ENCODE assay signal across 12 cellular contexts in the genomic region with DNA sequence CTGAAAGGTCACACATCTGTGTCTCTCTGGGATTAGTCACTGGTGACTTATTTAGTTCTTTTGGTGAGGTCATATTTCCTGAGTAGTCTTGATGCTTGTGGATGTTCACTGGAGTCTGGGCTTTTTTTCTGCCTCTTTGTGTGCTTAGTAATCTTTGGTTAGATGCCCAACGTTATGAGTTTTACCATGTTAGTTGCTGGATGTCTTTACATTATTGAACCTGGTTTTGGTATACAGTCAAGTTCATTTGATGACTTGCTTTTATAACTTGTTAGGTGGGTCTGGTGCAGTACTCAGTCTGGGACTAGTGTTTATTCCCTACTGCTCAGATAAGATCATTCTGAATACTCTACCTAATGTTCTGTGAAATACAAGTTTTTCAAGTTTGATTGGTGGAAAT. TPM values are rescaled to one million over a fixed set of nuclear protein-coding genes. Genes with fewer than 3 reads are reported as not detected.
DNase-seq lines count a peak whose midpoint lies in the region; ATAC-seq and TF ChIP-seq lines count a peak whose summit lies in the region.
"Had no signal": no experiment of that assay in that cellular context is flagged by ENCODE, and none has a peak within 500 bp of the region (broad histone marks: within the 10 kb centered on the region; RNA-seq: fewer than 3 reads in every experiment).

No MANE protein-coding gene starts in this region.

- 40% methylated on average over 1 of the region's 1 CpG for WGBS in mammary epithelial cell (ENCODE audit: low coverage, missing lambda C conversion rate)

- H3F3A ChIP-seq in MM.1S (ENCODE audit: insufficient read depth, low read length) = peaks cover 7% of the 10 kb centered on the region; the same call in 1 of the 2 replicates

- no peak overlapping the region for H3K4me3 Mint-ChIP-seq in effector memory CD8-positive, alpha-beta T cell
- H3K4me3 Mint-ChIP-seq: H9 had no signal

- H4K20me1 ChIP-seq in MM.1S (ENCODE audit: insufficient read depth, low read length) = no peaks in the 10 kb centered on the region
- H4K20me1 ChIP-seq in mammary epithelial cell (ENCODE audit: insufficient read depth, low read length) = no peaks in the 10 kb centered on the region
- no peaks in the 10 kb centered on the region for H4K20me1 ChIP-seq in osteoblast (ENCODE audit: insufficient read depth, low read length)

- H3K27ac ChIP-seq in MM.1S (ENCODE audit: low read length) (peak overlapping the region; percentile 46; the same call in 1 of the 2 replicates), mammary epithelial cell (ENCODE audit: insufficient read depth, low read depth, low read length) (no peak overlapping the region), osteoblast (ENCODE audit: low read depth, low read length) (peak overlapping the region; percentile 59)
- H3K27ac ChIP-seq: Peyer's patch, uterus had no signal

- H3K36me3 ChIP-seq in MM.1S (replicated peaks; ENCODE audit: insufficient read depth, low read length) (no peaks in the 10 kb centered on the region; the same call in 1 of the 2 replicates), mammary epithelial cell (ENCODE audit: insufficient read depth, low read length) (no peaks in the 10 kb centered on the region), osteoblast (ENCODE audit: insufficient read depth, low read length) (no peaks in the 10 kb centered on the region)
- H3K36me3 ChIP-seq: Peyer's patch, uterus had no signal

- no peaks in the 10 kb centered on the region for H3K9me2 ChIP-seq in MM.1S (replicated peaks; ENCODE audit: insufficient read depth, low read length)

- peaks cover 10% of the 10 kb centered on the region for H3K4me1 ChIP-seq in MM.1S (ENCODE audit: low read length)
- H3K4me1 ChIP-seq in mammary epithelial cell (ENCODE audit: insufficient read depth, low read length) = peaks cover 7% of the 10 kb centered on the region
- H3K4me1 ChIP-seq in osteoblast (ENCODE audit: insufficient read depth, low read length) = peaks cover 7% of the 10 kb centered on the region
- H3K4me1 ChIP-seq: Peyer's patch, uterus had no signal

- H3K4me1 Mint-ChIP-seq in effector memory CD8-positive, alpha-beta T cell (ENCODE audit: low read depth in 2 of 2) = no peaks in the 10 kb centered on the region

- intact Hi-C loops in mammary epithelial cell (cut with micrococcal nuclease) = no loop called here

- H3K9ac ChIP-seq in MM.1S (ENCODE audit: low read length) (no peak overlapping the region), mammary epithelial cell (ENCODE audit: insufficient read depth, low read length) (no peak overlapping the region)

- H3K4me3 ChIP-seq in MM.1S (ENCODE audit: low read length) (0 out of 2 replicates have a peak overlapping the region, but pooled peaks have one; percentile 1), mammary epithelial cell (replicated peaks in 1 of 3; ENCODE audit: insufficient read depth in 1 of 3, low read depth in 2 of 3, low read length in 3 of 3) (no peak overlapping the region), osteoblast (ENCODE audit: insufficient read depth, low read length) (no peak overlapping the region)
- H3K4me3 ChIP-seq: Peyer's patch, uterus had no signal

- CTCF ChIA-PET in mammary epithelial cell (lab: Charles Lee; ENCODE audit: low non-redundant PET) = no interaction called here

- TF ChIP-seq CTCF in MM.1S (IDR thresholded peaks at IDR 0.05; ENCODE audit: low read length) = no peak
- TF ChIP-seq CTCF in mammary epithelial cell (conservative IDR thresholded peaks at IDR 0.05 in 1 of 2, IDR thresholded peaks at IDR 0.05 in 1 of 2; ENCODE audit: extremely low read depth in 1 of 2, insufficient read depth in 1 of 2, low read depth in 1 of 2, low read length in 2 of 2) = no peak
- no peak for TF ChIP-seq CTCF in osteoblast (IDR thresholded peaks at IDR 0.05; ENCODE audit: extremely low read depth, low read depth, low read length)

- H3K27ac Mint-ChIP-seq in effector memory CD8-positive, alpha-beta T cell = no peak overlapping the region
- H3K27ac Mint-ChIP-seq: H9 had no signal

- H2AFZ ChIP-seq in MM.1S (ENCODE audit: low read length) (peak overlapping the region; percentile 7; the same call in 1 of the 2 replicates), mammary epithelial cell (ENCODE audit: low read depth, low read length) (peak overlapping the region; percentile 2), osteoblast (ENCODE audit: low read length) (no peak overlapping the region)

- dilution Hi-C loops in mammary epithelial cell (cut with HindIII; ENCODE audit: low sequenced_read_pairs) = no loop called here

- no peak for ATAC-seq in GM21619 (IDR thresholded peaks at IDR 0.05; ENCODE audit: unreplicated experiment)
- ATAC-seq in effector memory CD8-positive, alpha-beta T cell (replicated peaks) = no peak

- in situ Hi-C loops in mammary epithelial cell (cut with MboI; ENCODE audit: low sequenced_read_pairs in 2 of 2) = no loop called here

- H3K79me2 ChIP-seq in MM.1S (ENCODE audit: low read length) (no peaks in the 10 kb centered on the region), mammary epithelial cell (ENCODE audit: insufficient read depth, low read length) (no peaks in the 10 kb centered on the region), osteoblast (ENCODE audit: insufficient read depth, low read length) (no peaks in the 10 kb centered on the region)

- peaks cover 6 to 19% of the 10 kb centered on the region in 2 donors for H3K9me3 Mint-ChIP-seq in effector memory CD8-positive, alpha-beta T cell

- H3K36me3 Mint-ChIP-seq in effector memory CD8-positive, alpha-beta T cell (ENCODE audit: insufficient read depth) = no peaks in the 10 kb centered on the region

- BruUV-seq in mammary epithelial cell (replicated peaks; lab: Mats Ljungman, UMichigan) = no TSS peak

- H3K9me3 ChIP-seq in MM.1S (replicated peaks; ENCODE audit: insufficient read depth, low read length) (no peaks in the 10 kb centered on the region), mammary epithelial cell (replicated peaks; ENCODE audit: insufficient read depth, low read length) (peaks cover 9% of the 10 kb centered on the region), osteoblast (ENCODE audit: low read depth, low read length) (no peaks in the 10 kb centered on the region)
- H3K9me3 ChIP-seq: uterus had no signal

- DNase-seq in Daoy (ENCODE audit: low read depth) (peak; percentile 59), MM.1S (peak; percentile 65), mammary epithelial cell (peak; percentile 86), osteoblast (ENCODE audit: insufficient read length, low spot score, missing footprints) (peak; percentile 60), NCI-H774 (lab: John Stamatoyannopoulos, UW) (no peak), T1000 (lab: John Stamatoyannopoulos, UW) (no peak)
- no peak for DNase-seq in effector memory CD8-positive, alpha-beta T cell
- DNase-seq: H9, NCI-H1930, Peyer's patch, uterus had no signal

- peak overlapping the region; percentile 33; the same call in 1 of the 2 replicates for H3K4me2 ChIP-seq in MM.1S (ENCODE audit: low read depth, low read length)
- H3K4me2 ChIP-seq in mammary epithelial cell (ENCODE audit: insufficient read depth, low read depth, low read length) = peak overlapping the region; percentile 16
- no peak overlapping the region for H3K4me2 ChIP-seq in osteoblast (ENCODE audit: insufficient read depth, low read length)

- H3K27me3 Mint-ChIP-seq in effector memory CD8-positive, alpha-beta T cell = no peaks in the 10 kb centered on the region

- H3K27me3 ChIP-seq in MM.1S (replicated peaks; ENCODE audit: insufficient read depth, low read length) = no peaks in the 10 kb centered on the region
- H3K27me3 ChIP-seq in mammary epithelial cell (ENCODE audit: insufficient read depth, low read length) = no peaks in the 10 kb centered on the region
- no peaks in the 10 kb centered on the region for H3K27me3 ChIP-seq in osteoblast (ENCODE audit: insufficient read depth, low read length)
- H3K27me3 ChIP-seq: Peyer's patch, uterus had no signal

RNA-seq across cellular contexts. Expression of a gene that starts 26.2 kb away (rescaled TPM):
- total RNA-seq in Daoy (2014; rRNA removed; shearing (Covaris generic)) = 4.1 and 4.2 TPM in 2 replicates
- total RNA-seq in mammary epithelial cell (10 to 100 TPM; 34.8 to 85.5 TPM), osteoblast (0.29 and 0.36 TPM in 2 replicates)
- polyA plus RNA-seq in mammary epithelial cell = 80.3 TPM
- 76.7 TPM for polyA minus RNA-seq in mammary epithelial cell

Comparison
In these comparisons a context has a peak if more than half of its experiments do, and no peak if none do; other contexts are left out.
1. DNase-seq: peak in Daoy (single experiment), MM.1S (single experiment), mammary epithelial cell (single experiment) and osteoblast (single experiment); none in effector memory CD8-positive, alpha-beta T cell (0 of 3), NCI-H774 (single experiment) and T1000 (single experiment).